21 cellular contexts compared by ENCODE assay signal in genomic region chr7:124791876-124792446, GRCh38. TPM values are rescaled to one million over a fixed set of nuclear protein-coding genes. Genes with fewer than 3 reads are reported as not detected.
A peak's percentile ranks its signal among the peaks of the same experiment; 100 is the strongest.
DNase-seq lines count a peak whose midpoint lies in the region; ATAC-seq, FAIRE-seq and TF ChIP-seq lines count a peak whose summit lies in the region.
"Had no signal": no experiment of that assay in that cellular context is flagged by ENCODE, and none has a peak within 500 bp of the region (broad histone marks: within the 10 kb centered on the region; RNA-seq: fewer than 3 reads in every experiment).

No MANE protein-coding gene starts in this region.

- DNase-seq in EL (peak; percentile 2), IMR-90 (peak; percentile 12), foreskin keratinocyte (peak in 1 of 2 donors; percentile 44), renal cortical epithelial cell (ENCODE audit: low read depth) (peak; percentile 6), GM12892 (ENCODE audit: insufficient read length) (no peak), Karpas-422 (no peak)
- DNase-seq in stimulated activated CD4-positive, alpha-beta T cell treated with anti-CD3 and anti-CD28 coated beads, Interleukin-2, amount 100 ng/mL, for 24 hours: no peak
- DNase-seq in natural killer cell treated with Interleukin-12 subunit alpha and Interleukin-12 subunit beta and Interleukin-15 and Interleukin-18, amount 100 ng/mL, for 72 hours (ENCODE audit: low spot score): no peak
- DNase-seq: DND-41, H7, KBM-7, NCI-H1417 treated with DMSO at 0.1 percent for 48 hours, NCI-H1930, NCI-H226, NCI-H524, NCI-H82, SW 1271 had no signal

- H3K56ac ChIP-seq in IMR-90 (ENCODE audit: extremely low read depth, insufficient read depth, low read length): no peak overlapping the region

- no peak overlapping the region for H3K4me3 Mint-ChIP-seq in natural killer cell treated with Interleukin-12 subunit alpha and Interleukin-12 subunit beta and Interleukin-15 and Interleukin-18, amount 100 ng/mL, for 72 hours

- no TSS peak for BruUV-seq in IMR-90 (replicated peaks; lab: Mats Ljungman, UMichigan)

- H2BK120ac ChIP-seq in IMR-90 (ENCODE audit: low read depth, low read length): no peak overlapping the region; the same call in 1 of the 2 replicates

- no peak overlapping the region for H2BK15ac ChIP-seq in IMR-90 (ENCODE audit: low read depth, low read length)

- in situ Hi-C loops in IMR-90 (cut with MboI; ENCODE audit: low sequenced_read_pairs): no loop called here

- no peaks in the 10 kb centered on the region for H3K79me1 ChIP-seq in IMR-90 (ENCODE audit: low read depth in 1 of 2, low read length in 2 of 2)

- no peak for TF ChIP-seq POLR2A in IMR-90 (IDR thresholded peaks at IDR 0.05; ENCODE audit: low read depth, low read length)
- TF ChIP-seq POLR2A in GM12892 (IDR thresholded peaks at IDR 0.05; ENCODE audit: low read depth, low read length): no peak

- no peak for TF ChIP-seq CTCF in IMR-90 (conservative IDR thresholded peaks at IDR 0.05; ENCODE audit: low read depth, low read length)
- TF ChIP-seq CTCF in foreskin keratinocyte (conservative IDR thresholded peaks at IDR 0.05): no peak

- dilution Hi-C loops in IMR-90 (cut with HindIII; ENCODE audit: low sequenced_read_pairs, unreplicated experiment): no loop called here

- H3K9ac ChIP-seq in IMR-90 (ENCODE audit: low read depth, low read length) (no peak overlapping the region), Karpas-422 (ENCODE audit: low read length) (no peak overlapping the region)
- H3K9ac ChIP-seq: BLaER1 treated with 17β-estradiol and CSF1 and Interleukin-3, amounts not matched to agents 10 nM and 100 nM had no signal

- H3K4ac ChIP-seq in IMR-90 (ENCODE audit: low read depth, low read length): no peak overlapping the region

- 100% methylated on average over 2 of the region's 2 CpGs; no CpG with 5 or more reads in 1 of the 2 experiments for WGBS in IMR-90 (ENCODE audit: extremely low coverage in 2 of 2, insufficient read length in 1 of 2), 2 experiments

- ATAC-seq in IMR-90 (ENCODE audit: low read depth): peak; percentile 38; the same call in 1 of the 2 replicates
- ATAC-seq in foreskin keratinocyte: peak; percentile 31
- ATAC-seq in natural killer cell treated with Interleukin-12 subunit alpha and Interleukin-12 subunit beta and Interleukin-15 and Interleukin-18, amount 100 ng/mL, for 72 hours: no peak

- no peak overlapping the region for H3K23ac ChIP-seq in IMR-90 (ENCODE audit: low read depth, low read length)

- no peaks in the 10 kb centered on the region for H4K20me1 ChIP-seq in IMR-90 (ENCODE audit: insufficient read depth, low read length)
- no peaks in the 10 kb centered on the region for H4K20me1 ChIP-seq in Karpas-422 (ENCODE audit: insufficient read depth, low read depth, low read length)
- H4K20me1 ChIP-seq: BLaER1 treated with 17β-estradiol and CSF1 and Interleukin-3, amounts not matched to agents 10 nM and 100 nM had no signal

- CTCF ChIA-PET in IMR-90 (lab: Yijun Ruan, JAX): interaction anchor here (0.8 to 1.0 kb wide), 2 partner anchors 21 to 621 kb away, joined by 3 read pairs; no protein-coding TSS in a partner anchor

- no peak overlapping the region for H3K27ac Mint-ChIP-seq in natural killer cell treated with Interleukin-12 subunit alpha and Interleukin-12 subunit beta and Interleukin-15 and Interleukin-18, amount 100 ng/mL, for 72 hours

- H3K9me3 Mint-ChIP-seq in natural killer cell treated with Interleukin-12 subunit alpha and Interleukin-12 subunit beta and Interleukin-15 and Interleukin-18, amount 100 ng/mL, for 72 hours: peaks cover 14% of the 10 kb centered on the region

- H4K91ac ChIP-seq in IMR-90 (ENCODE audit: insufficient read depth, low read depth, low read length): no peak overlapping the region; the same call in 1 of the 2 replicates

- no peak overlapping the region for H3K14ac ChIP-seq in IMR-90 (replicated peaks; ENCODE audit: low read depth, low read length)

- H3K4me3 ChIP-seq in IMR-90 (ENCODE audit: insufficient read depth, low read depth, low read length) (no peak overlapping the region), Karpas-422 (ENCODE audit: low read length) (no peak overlapping the region)
- H3K4me3 ChIP-seq: BLaER1 treated with 17β-estradiol and CSF1 and Interleukin-3, amounts not matched to agents 10 nM and 100 nM; SJSA1 had no signal

- H3K36me3 ChIP-seq in IMR-90 (ENCODE audit: control insufficient read depth, insufficient read depth, low read length) (no peaks in the 10 kb centered on the region), Karpas-422 (ENCODE audit: insufficient read depth, low read length) (no peaks in the 10 kb centered on the region)
- H3K36me3 ChIP-seq: BLaER1 treated with 17β-estradiol and CSF1 and Interleukin-3, amounts not matched to agents 10 nM and 100 nM; SJSA1 had no signal

- no peak overlapping the region for H4K8ac ChIP-seq in IMR-90 (ENCODE audit: low read depth in 2 of 2, low read length in 2 of 2)

- H3K27ac ChIP-seq in IMR-90 (ENCODE audit: insufficient read depth, low read length) (no peak overlapping the region), foreskin keratinocyte (no peak overlapping the region), Karpas-422 (ENCODE audit: low read length) (no peak overlapping the region)
- H3K27ac ChIP-seq: BLaER1 treated with 17β-estradiol and CSF1 and Interleukin-3, amounts not matched to agents 10 nM and 100 nM; HL-60; SJSA1 had no signal

- no peaks in the 10 kb centered on the region for H3K79me2 ChIP-seq in Karpas-422 (ENCODE audit: low read length)

- H3K4me1 ChIP-seq in IMR-90 (ENCODE audit: control insufficient read depth, insufficient read depth, low read length) (peaks cover 3% of the 10 kb centered on the region; the same call in 1 of the 2 replicates), foreskin keratinocyte (no peaks in the 10 kb centered on the region), Karpas-422 (ENCODE audit: low read length) (no peaks in the 10 kb centered on the region)
- H3K4me1 ChIP-seq: BLaER1 treated with 17β-estradiol and CSF1 and Interleukin-3, amounts not matched to agents 10 nM and 100 nM; SJSA1 had no signal

- POLR2A ChIA-PET in IMR-90 (lab: Charles Lee; ENCODE audit: unreplicated experiment): no interaction called here

- no peak overlapping the region; the same call in 1 of the 2 replicates for H3K4me2 ChIP-seq in IMR-90 (ENCODE audit: low read depth, low read length)
- H3K4me2 ChIP-seq in Karpas-422 (ENCODE audit: low read depth, low read length, poor library complexity, severe bottlenecking): no peak overlapping the region
- H3K4me2 ChIP-seq: BLaER1 treated with 17β-estradiol and CSF1 and Interleukin-3, amounts not matched to agents 10 nM and 100 nM had no signal

- TF ChIP-seq RAD21 in IMR-90 (IDR thresholded peaks at IDR 0.05; ENCODE audit: low read length): no peak

- H3K9me2 ChIP-seq in Karpas-422 (replicated peaks; ENCODE audit: insufficient read depth, low read length): no peaks in the 10 kb centered on the region

- intact Hi-C loops in IMR-90 (cut with micrococcal nuclease): loop anchor here (10.0 kb wide), 1 partner anchor 817 kb away; no protein-coding TSS in a partner anchor

- H3K27me3 ChIP-seq in IMR-90 (ENCODE audit: control insufficient read depth, insufficient read depth, low read length): no peaks in the 10 kb centered on the region
- no peaks in the 10 kb centered on the region for H3K27me3 ChIP-seq in foreskin keratinocyte
- H3K27me3 ChIP-seq in Karpas-422 (ENCODE audit: low read length): no peaks in the 10 kb centered on the region
- H3K27me3 ChIP-seq: BLaER1 treated with 17β-estradiol and CSF1 and Interleukin-3, amounts not matched to agents 10 nM and 100 nM; SJSA1 had no signal

- no peak overlapping the region for H3K18ac ChIP-seq in IMR-90 (ENCODE audit: low read depth, low read length)

- no peak overlapping the region for H2BK5ac ChIP-seq in IMR-90 (ENCODE audit: low read depth, low read length, poor library complexity, severe bottlenecking)

- peaks cover 16 to 27% of the 10 kb centered on the region in 2 donors for H3K27me3 Mint-ChIP-seq in natural killer cell treated with Interleukin-12 subunit alpha and Interleukin-12 subunit beta and Interleukin-15 and Interleukin-18, amount 100 ng/mL, for 72 hours

- H2AK9ac ChIP-seq in IMR-90 (replicated peaks; ENCODE audit: low read depth, low read length, poor library complexity): no peak overlapping the region

- H2AFZ ChIP-seq in IMR-90 (replicated peaks; ENCODE audit: low read length, poor library complexity): no peak overlapping the region
- no peak overlapping the region for H2AFZ ChIP-seq in Karpas-422 (ENCODE audit: low read length)

- no peak overlapping the region for H2BK20ac ChIP-seq in IMR-90 (ENCODE audit: low read depth, low read length)

- H2AK5ac ChIP-seq in IMR-90 (ENCODE audit: low read depth, low read length): no peak overlapping the region

- no peaks in the 10 kb centered on the region for H3K4me1 Mint-ChIP-seq in natural killer cell treated with Interleukin-12 subunit alpha and Interleukin-12 subunit beta and Interleukin-15 and Interleukin-18, amount 100 ng/mL, for 72 hours (ENCODE audit: low read depth in 2 of 2)

- H4K5ac ChIP-seq in IMR-90 (ENCODE audit: low read depth, low read length): no peak overlapping the region

- peaks cover 6% of the 10 kb centered on the region for H3K36me3 Mint-ChIP-seq in natural killer cell treated with Interleukin-12 subunit alpha and Interleukin-12 subunit beta and Interleukin-15 and Interleukin-18, amount 100 ng/mL, for 72 hours

- H3K9me3 ChIP-seq in IMR-90 (ENCODE audit: control insufficient read depth, insufficient read depth, low read length) (no peaks in the 10 kb centered on the region), Karpas-422 (ENCODE audit: low read length) (no peaks in the 10 kb centered on the region)
- H3K9me3 ChIP-seq: BLaER1 treated with 17β-estradiol and CSF1 and Interleukin-3, amounts not matched to agents 10 nM and 100 nM; SJSA1 had no signal

- FAIRE-seq in GM12892 (lab: Jason Lieb, UNC): no peak
- FAIRE-seq: G401.6 had no signal

- H3K9me1 ChIP-seq in IMR-90 (ENCODE audit: insufficient read depth, low read length): no peaks in the 10 kb centered on the region

TF ChIP-seq in IMR-90, 13 proteins besides CTCF, POLR2A, EP300 and RAD21 (continues in another document):
- TF ChIP-seq FOS (IDR thresholded peaks at IDR 0.05; ENCODE audit: low read depth, low read length): no peak
- no peak for TF ChIP-seq BHLHE40 (IDR thresholded peaks at IDR 0.05; ENCODE audit: low read depth, low read length)
- no peak for TF ChIP-seq SMC3 (IDR thresholded peaks at IDR 0.05; ENCODE audit: low read depth, low read length)

RNA-seq across cellular contexts. Expression of gene GPR37, which starts 26.4 kb away (rescaled TPM):
- 9.2 and 9.3 TPM in 2 replicates for total RNA-seq in IMR-90 (2012; rRNA removed)
- polyA plus RNA-seq in IMR-90 (2012; rRNA removed): 3.8 and 4.6 TPM in 2 replicates
- 2.5 and 4.0 TPM in 2 replicates for polyA plus RNA-seq in IMR-90 (2012; cell fraction: cytosol; rRNA removed)
- 0.79 and 1.4 TPM in 2 replicates for polyA plus RNA-seq in IMR-90 (2012; cell fraction: nucleus; rRNA removed; ENCODE audit: low replicate concordance)
- 1.4 and 1.6 TPM in 2 replicates for total RNA-seq in foreskin keratinocyte
- polyA plus RNA-seq in foreskin keratinocyte: 0.38 and 0.74 TPM in 2 replicates
- total RNA-seq in renal cortical epithelial cell: 1.2 and 4.2 TPM in 2 replicates
- not detected for polyA plus RNA-seq in GM12892 (2012; ENCODE audit: missing spikeins)
- not detected in 2 replicates for total RNA-seq in Karpas-422 (2014; rRNA removed; shearing (Covaris generic); ENCODE audit: low replicate concordance)
- total RNA-seq in natural killer cell treated with Interleukin-12 subunit alpha and Interleukin-12 subunit beta and Interleukin-15 and Interleukin-18, amount 100 ng/mL, for 72 hours: not detected
- total RNA-seq: SJSA1 had no signal

Comparison
In these comparisons a context has a peak if more than half of its experiments do, and no peak if none do; other contexts are left out.
1. DNase-seq: peak in EL (single experiment), IMR-90 (single experiment) and renal cortical epithelial cell (single experiment); none in stimulated activated CD4-positive, alpha-beta T cell treated with anti-CD3 and anti-CD28 coated beads, Interleukin-2, amount 100 ng/mL, for 24 hours (0 of 2), GM12892 (single experiment), Karpas-422 (single experiment) and natural killer cell treated with Interleukin-12 subunit alpha and Interleukin-12 subunit beta and Interleukin-15 and Interleukin-18, amount 100 ng/mL, for 72 hours (single experiment).
2. ATAC-seq: peak in IMR-90 (single experiment) and foreskin keratinocyte (single experiment); none in natural killer cell treated with Interleukin-12 subunit alpha and Interleukin-12 subunit beta and Interleukin-15 and Interleukin-18, amount 100 ng/mL, for 72 hours (0 of 2).